ENCODE assay signal across 20 cellular contexts in genomic region chr6:148751233-148751632, GRCh38.
"Had no signal": no experiment of that assay in that cellular context is flagged by ENCODE, and none has a peak within 500 bp of the region (broad histone marks: within the 10 kb centered on the region; RNA-seq: fewer than 3 reads in every experiment).

No MANE protein-coding gene starts in this region.

- H3K4me1 ChIP-seq: breast epithelium had no signal

- ATAC-seq: activated naive CD8-positive, alpha-beta T cell treated with anti-CD3 and anti-CD28 coated beads, Interleukin-2, amount 50 U/mL, for 24 hours; activated T-cell treated with anti-CD3 and anti-CD28 coated beads, Interleukin-2, amount 50 U/mL, for 4 hours; esophagus mucosa; left ventricle myocardium superior; naive thymus-derived CD4-positive, alpha-beta T cell; stimulated activated memory B cell treated with anti-CD40 and anti-IgM and Interleukin-4, amounts not matched to agents 10 μg/mL and 1 μg/mL and 100 μg/mL, for 72 hours; upper lobe of right lung had no signal

- H3K4me3 ChIP-seq: ascending aorta, breast epithelium, neural progenitor cell, pancreas, sigmoid colon, spleen, thoracic aorta, upper lobe of right lung had no signal

- H3K9me3 ChIP-seq: ascending aorta, breast epithelium, pancreas, sigmoid colon, spleen, thoracic aorta, upper lobe of right lung had no signal

- DNase-seq: activated CD4-positive, alpha-beta T cell treated with anti-CD3 and anti-CD28 coated beads, Interleukin-2, amount 10 ng/mL, durations not matched to agents 7 days and 5 days; activated CD8-positive, alpha-beta memory T cell treated with anti-CD3 and anti-CD28 coated beads, Interleukin-2, amount 50 U/mL, for 4 hours; activated naive CD4-positive, alpha-beta T cell treated with anti-CD3 and anti-CD28 coated beads for 36 hours; activated naive CD8-positive, alpha-beta T cell treated with anti-CD3 and anti-CD28 coated beads, Interleukin-2, amount 50 U/mL, for 24 hours; activated T-cell treated with anti-CD3 and anti-CD28 coated beads, Interleukin-2, amount 50 U/mL, for 4 hours; effector CD4-positive, alpha-beta T cell; mesendoderm; naive thymus-derived CD4-positive, alpha-beta T cell; sigmoid colon; spleen; stimulated activated CD4-positive, alpha-beta T cell treated with anti-CD3 and anti-CD28 coated beads, Interleukin-4, amount 100 ng/mL, for 4 hours had no signal

- H3K27me3 ChIP-seq: ascending aorta, breast epithelium, neural progenitor cell, pancreas, sigmoid colon, upper lobe of right lung had no signal

- H3K36me3 ChIP-seq: ascending aorta, breast epithelium, neural progenitor cell, pancreas, sigmoid colon, spleen, thoracic aorta, upper lobe of right lung had no signal
